Comparison of ENCODE assay signal across 15 cellular contexts in genomic region chr14:23877538-23878180, GRCh38.
DNase-seq lines count a peak whose midpoint lies in the region; ATAC-seq and TF ChIP-seq lines count a peak whose summit lies in the region.
"Had no signal": no experiment of that assay in that cellular context is flagged by ENCODE, and none has a peak within 500 bp of the region (broad histone marks: within the 10 kb centered on the region; RNA-seq: fewer than 3 reads in every experiment).

No MANE protein-coding gene starts in this region.

- H3K27ac Mint-ChIP-seq in T-helper 2 cell treated with Interferon-gamma antibody and Interleukin-4, amounts not matched to agents 5 μg/mL and 100 μg/mL, for 36 hours, result no peak overlapping the region
- H3K27ac Mint-ChIP-seq: activated naive CD8-positive, alpha-beta T cell treated with anti-CD3 and anti-CD28 coated beads, Interleukin-2, amount 10 ng/mL, durations not matched to agents 7 days and 5 days; CD8-positive, alpha-beta T cell had no signal

- H3K4me1 ChIP-seq in mammary epithelial cell (ENCODE audit: insufficient read depth, low read length), result no peaks in the 10 kb centered on the region
- H3K4me1 ChIP-seq: gastroesophageal sphincter, suprapubic skin had no signal

- no peak overlapping the region for H3K4me3 Mint-ChIP-seq in T-helper 2 cell treated with Interferon-gamma antibody and Interleukin-4, amounts not matched to agents 5 μg/mL and 100 μg/mL, for 36 hours
- H3K4me3 Mint-ChIP-seq: activated naive CD8-positive, alpha-beta T cell treated with anti-CD3 and anti-CD28 coated beads, Interleukin-2, amount 10 ng/mL, durations not matched to agents 7 days and 5 days; CD8-positive, alpha-beta T cell had no signal

- H3K36me3 ChIP-seq in mammary epithelial cell (ENCODE audit: insufficient read depth, low read length), result no peaks in the 10 kb centered on the region
- H3K36me3 ChIP-seq: gastroesophageal sphincter, suprapubic skin had no signal

- H3K79me2 ChIP-seq in mammary epithelial cell (ENCODE audit: insufficient read depth, low read length), result no peaks in the 10 kb centered on the region

- DNase-seq in GM12864 (ENCODE audit: low read depth), result peak; percentile 36
- DNase-seq in T-helper 2 cell treated with Interferon-gamma antibody and Interleukin-4, amounts not matched to agents 5 μg/mL and 100 μg/mL, for 36 hours (ENCODE audit: low spot score), result peak; percentile 51
- no peak for DNase-seq in mammary epithelial cell
- DNase-seq in posterior cingulate gyrus, result no peak
- no peak for DNase-seq in NAMALWA (ENCODE audit: low spot score)
- DNase-seq: activated naive CD8-positive, alpha-beta T cell treated with anti-CD3 and anti-CD28 coated beads, Interleukin-2, amount 10 ng/mL, durations not matched to agents 7 days and 5 days; CD8-positive, alpha-beta T cell; KBM-7; nucleus accumbens had no signal

- no peak overlapping the region for H3K4me2 ChIP-seq in mammary epithelial cell (ENCODE audit: insufficient read depth, low read depth, low read length)

- H3K9me3 ChIP-seq in mammary epithelial cell (replicated peaks; ENCODE audit: insufficient read depth, low read length), result no peaks in the 10 kb centered on the region
- H3K9me3 ChIP-seq: suprapubic skin had no signal

- H3K36me3 Mint-ChIP-seq in T-helper 2 cell treated with Interferon-gamma antibody and Interleukin-4, amounts not matched to agents 5 μg/mL and 100 μg/mL, for 36 hours (ENCODE audit: low read depth), result no peaks in the 10 kb centered on the region
- H3K36me3 Mint-ChIP-seq: activated naive CD8-positive, alpha-beta T cell treated with anti-CD3 and anti-CD28 coated beads, Interleukin-2, amount 10 ng/mL, durations not matched to agents 7 days and 5 days; CD8-positive, alpha-beta T cell had no signal

- 69% methylated on average over 4 of the region's 4 CpGs for WGBS in mammary epithelial cell (ENCODE audit: low coverage, missing lambda C conversion rate)

- H4K20me1 ChIP-seq in mammary epithelial cell (ENCODE audit: insufficient read depth, low read length), result no peaks in the 10 kb centered on the region

- H2AFZ ChIP-seq in mammary epithelial cell (ENCODE audit: low read depth, low read length), result no peak overlapping the region

- H3K4me1 Mint-ChIP-seq in T-helper 2 cell treated with Interferon-gamma antibody and Interleukin-4, amounts not matched to agents 5 μg/mL and 100 μg/mL, for 36 hours (ENCODE audit: low read depth), result peaks cover 14% of the 10 kb centered on the region
- H3K4me1 Mint-ChIP-seq: activated naive CD8-positive, alpha-beta T cell treated with anti-CD3 and anti-CD28 coated beads, Interleukin-2, amount 10 ng/mL, durations not matched to agents 7 days and 5 days had no signal

- in situ Hi-C loops in mammary epithelial cell (cut with MboI; ENCODE audit: low sequenced_read_pairs in 2 of 2), result no loop called here

- H3K27me3 Mint-ChIP-seq in T-helper 2 cell treated with Interferon-gamma antibody and Interleukin-4, amounts not matched to agents 5 μg/mL and 100 μg/mL, for 36 hours (ENCODE audit: low read depth), result no peaks in the 10 kb centered on the region

- ATAC-seq in GM18861 (IDR thresholded peaks at IDR 0.05; ENCODE audit: unreplicated experiment) (peak; percentile 39), HG02610 (IDR thresholded peaks at IDR 0.05; ENCODE audit: unreplicated experiment) (peak; percentile 84), GM18520 (IDR thresholded peaks at IDR 0.05; ENCODE audit: unreplicated experiment) (no peak)
- ATAC-seq: CD8-positive, alpha-beta T cell; gastroesophageal sphincter; left lobe of liver had no signal

- CTCF ChIA-PET in mammary epithelial cell (lab: Charles Lee; ENCODE audit: low non-redundant PET), result no interaction called here

- H3K27me3 ChIP-seq in mammary epithelial cell (ENCODE audit: insufficient read depth, low read length), result no peaks in the 10 kb centered on the region
- H3K27me3 ChIP-seq: gastroesophageal sphincter, suprapubic skin had no signal

- H3K9me3 Mint-ChIP-seq in T-helper 2 cell treated with Interferon-gamma antibody and Interleukin-4, amounts not matched to agents 5 μg/mL and 100 μg/mL, for 36 hours, result peaks cover 6% of the 10 kb centered on the region

- intact Hi-C loops in mammary epithelial cell (cut with micrococcal nuclease), result no loop called here
- intact Hi-C loops in posterior cingulate gyrus (cut with DNase I), result no loop called here

- TF ChIP-seq CTCF in GM12864 (IDR thresholded peaks at IDR 0.05; ENCODE audit: low read depth, low read length, missing control alignments), result no peak
- no peak for TF ChIP-seq CTCF in mammary epithelial cell (conservative IDR thresholded peaks at IDR 0.05 in 1 of 2, IDR thresholded peaks at IDR 0.05 in 1 of 2; ENCODE audit: extremely low read depth in 1 of 2, insufficient read depth in 1 of 2, low read depth in 1 of 2, low read length in 2 of 2)

- H3K4me3 ChIP-seq in GM12864 (ENCODE audit: low read depth, low read length) (no peak overlapping the region), mammary epithelial cell (replicated peaks in 1 of 3; ENCODE audit: insufficient read depth in 1 of 3, low read depth in 2 of 3, low read length in 3 of 3) (no peak overlapping the region)
- H3K4me3 ChIP-seq: gastroesophageal sphincter, suprapubic skin had no signal

- H3K27ac ChIP-seq in mammary epithelial cell (ENCODE audit: insufficient read depth, low read depth, low read length), result no peak overlapping the region
- H3K27ac ChIP-seq: gastroesophageal sphincter, suprapubic skin had no signal

- H3K9ac ChIP-seq in mammary epithelial cell (ENCODE audit: insufficient read depth, low read length), result no peak overlapping the region

- BruUV-seq in mammary epithelial cell (replicated peaks; lab: Mats Ljungman, UMichigan), result no TSS peak

- dilution Hi-C loops in mammary epithelial cell (cut with HindIII; ENCODE audit: low sequenced_read_pairs), result loop anchor here (5.0 kb wide), 1 partner anchor 95 kb away; no protein-coding TSS in a partner anchor

Comparison
In these comparisons a context has a peak if more than half of its experiments do, and no peak if none do; other contexts are left out.
1. DNase-seq: peak in GM12864 (single experiment) and T-helper 2 cell treated with Interferon-gamma antibody and Interleukin-4, amounts not matched to agents 5 μg/mL and 100 μg/mL, for 36 hours (single experiment); none in mammary epithelial cell (single experiment), posterior cingulate gyrus (0 of 10) and NAMALWA (single experiment).